ENCODE assay signal across 8 cellular contexts in genomic region chr12:84502907-84503787, GRCh38.
DNase-seq lines count a peak whose midpoint lies in the region; ATAC-seq and TF ChIP-seq lines count a peak whose summit lies in the region.

No MANE protein-coding gene starts in this region.

- TF ChIP-seq CTCF in body of pancreas (IDR thresholded peaks at IDR 0.05) (peak; percentile 57 to 75 (median 70)), kidney epithelial cell (IDR thresholded peaks at IDR 0.05; ENCODE audit: insufficient read depth, low read length, poor library complexity, severe bottlenecking) (peak; percentile 68)

- H3K9me3 ChIP-seq in body of pancreas, result no peaks in the 10 kb centered on the region

- 50 to 58% methylated on average over 4 of the region's 4 CpGs for whole genome bisulfite sequencing in body of pancreas, 2 donors

- intact Hi-C loops in body of pancreas (cut with DNase I), result no loop called here

- H3K27me3 ChIP-seq in body of pancreas (no peaks in the 10 kb centered on the region), kidney epithelial cell (ENCODE audit: control insufficient read depth, insufficient read depth, low read length) (no peaks in the 10 kb centered on the region)

- TF ChIP-seq POLR2A in body of pancreas (IDR thresholded peaks at IDR 0.05), result no peak

- DNase-seq in COR-L47 (lab: John Stamatoyannopoulos, UW) (peak; percentile 62), NCI-H2171 (lab: John Stamatoyannopoulos, UW) (peak; percentile 40), body of pancreas (peak; percentile 58 to 77 (median 70)), kidney epithelial cell (ENCODE audit: low read depth) (peak; percentile 7), ureter (ENCODE audit: low spot score) (peak; percentile 50)

- H3K27ac ChIP-seq in body of pancreas, result no peak overlapping the region

- H3K36me3 ChIP-seq in body of pancreas (replicated peaks in 1 of 2; ENCODE audit: insufficient read depth in 1 of 2, low read depth in 2 of 2) (no peaks in the 10 kb centered on the region), kidney epithelial cell (ENCODE audit: control insufficient read depth, insufficient read depth, low read length) (no peaks in the 10 kb centered on the region)

- no peaks in the 10 kb centered on the region for H3K4me1 ChIP-seq in body of pancreas

- no peak overlapping the region for H3K4me3 ChIP-seq in body of pancreas
- no peak overlapping the region for H3K4me3 ChIP-seq in kidney epithelial cell (ENCODE audit: low read depth, low read length)

- peak; percentile 81 for ATAC-seq in GM18858 (IDR thresholded peaks at IDR 0.05; ENCODE audit: unreplicated experiment)
- peak; percentile 87 for ATAC-seq in HG03025 (IDR thresholded peaks at IDR 0.05; ENCODE audit: low FRiP score, unreplicated experiment)
- ATAC-seq in body of pancreas, result peak; percentile 88
- ATAC-seq in HG03571 (IDR thresholded peaks at IDR 0.05; ENCODE audit: unreplicated experiment), result no peak

Comparison
In these comparisons a context has a peak if more than half of its experiments do, and no peak if none do; other contexts are left out.
1. DNase-seq: peak in every context shown above with its lines; median percentile 70 in body of pancreas; 62 in COR-L47; 50 in ureter; 40 in NCI-H2171; 7 in kidney epithelial cell.